Comparison of ENCODE assay signal across 9 cellular contexts in the genomic region with DNA sequence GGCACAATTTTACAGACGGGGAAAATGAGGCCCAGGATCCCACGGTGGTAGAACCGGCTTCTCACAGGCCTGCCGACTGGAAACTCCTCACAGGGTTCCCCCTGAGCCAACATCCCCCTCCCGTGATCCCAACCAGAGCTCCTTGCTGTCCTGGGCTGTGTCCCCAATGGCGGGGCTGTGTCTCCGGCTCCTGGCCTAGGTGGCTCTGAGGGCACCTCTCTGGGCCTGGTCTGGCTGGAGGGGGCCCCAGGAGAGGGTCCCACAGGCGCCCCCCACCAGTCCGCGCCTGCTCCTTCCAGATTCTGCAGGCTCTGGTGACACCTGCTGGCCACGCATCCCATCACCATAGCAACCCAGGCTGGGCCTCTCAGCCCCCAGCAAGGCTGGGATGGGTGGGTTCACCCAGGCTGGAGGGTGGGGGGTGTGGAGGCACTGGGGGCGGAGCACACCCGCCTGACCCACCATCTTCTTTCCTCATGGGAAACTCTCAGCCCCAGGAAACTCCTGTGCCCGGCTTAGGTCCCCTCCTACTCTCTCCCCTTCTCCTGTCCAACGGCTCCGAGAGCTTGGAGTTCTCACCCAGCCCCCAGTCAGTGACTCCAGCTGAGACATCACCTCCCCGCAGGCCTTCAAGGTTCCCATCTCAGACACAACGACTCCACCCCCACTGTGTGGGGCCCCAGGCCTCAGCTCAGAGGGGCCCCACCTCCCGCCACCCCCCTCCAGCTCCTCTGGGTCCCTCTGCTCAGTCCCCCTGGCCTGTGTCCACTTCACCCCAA. TPM values are rescaled to one million over a fixed set of nuclear protein-coding genes. Genes with fewer than 3 reads are reported as not detected.
A peak's percentile ranks its signal among the peaks of the same experiment; 100 is the strongest.
DNase-seq lines count a peak whose midpoint lies in the region; ATAC-seq and TF ChIP-seq lines count a peak whose summit lies in the region.
"Had no signal": no experiment of that assay in that cellular context is flagged by ENCODE, and none has a peak within 500 bp of the region (broad histone marks: within the 10 kb centered on the region; RNA-seq: fewer than 3 reads in every experiment).

No MANE protein-coding gene starts in this region.

- DNase-seq in NCI-H748 (lab: John Stamatoyannopoulos, UW; ENCODE audit: unreplicated experiment), result peak; percentile 22
- DNase-seq in NCI-H748 treated with DMSO at 0.1 percent for 48 hours (lab: John Stamatoyannopoulos, UW), result no peak
- DNase-seq in activated naive CD4-positive, alpha-beta T cell treated with anti-CD3 and anti-CD28 coated beads, Interleukin-2, amount 50 U/mL, for 72 hours (ENCODE audit: low spot score in 2 of 2), result no peak
- peak; percentile 83 for DNase-seq in cardiac septum (ENCODE audit: low spot score)
- no peak for DNase-seq in retinal pigment epithelial cell (ENCODE audit: low read depth)
- DNase-seq in NCI-H510A (lab: John Stamatoyannopoulos, UW), result no peak

- no peak overlapping the region for H2AFZ ChIP-seq in OCI-LY1 (ENCODE audit: low read length)

- no peak overlapping the region for H3K27ac ChIP-seq in OCI-LY1 (ENCODE audit: low read depth, low read length, poor library complexity, severe bottlenecking)

- H3K9me3 ChIP-seq in OCI-LY1 (ENCODE audit: low read length), result no peaks in the 10 kb centered on the region

- no peaks in the 10 kb centered on the region for H3K4me1 ChIP-seq in OCI-LY1 (ENCODE audit: insufficient read depth, low read length, severe bottlenecking)

- no peaks in the 10 kb centered on the region for H3K9me3 Mint-ChIP-seq in activated naive CD4-positive, alpha-beta T cell treated with anti-CD3 and anti-CD28 coated beads, Interleukin-2, amount 50 U/mL, for 72 hours
- H3K9me3 Mint-ChIP-seq: activated naive CD4-positive, alpha-beta T cell treated with anti-CD3 and anti-CD28 coated beads, Interleukin-2, amount 50 U/mL, for 24 hours had no signal

- no peaks in the 10 kb centered on the region for H4K20me1 ChIP-seq in OCI-LY1 (ENCODE audit: insufficient read depth, low read length)

- H3K4me3 ChIP-seq in OCI-LY1 (ENCODE audit: low read depth, low read length, poor library complexity, severe bottlenecking) (no peak overlapping the region), retinal pigment epithelial cell (ENCODE audit: low read length) (no peak overlapping the region)

- no peak overlapping the region for H3K9ac ChIP-seq in OCI-LY1 (ENCODE audit: low read length)

- peak; percentile 61 to 90 for ATAC-seq in activated naive CD4-positive, alpha-beta T cell treated with anti-CD3 and anti-CD28 coated beads, Interleukin-2, amount 50 U/mL, for 72 hours
- no peak for ATAC-seq in HG03108 (IDR thresholded peaks at IDR 0.05; ENCODE audit: unreplicated experiment)

- peak overlapping the region; percentile 22 to 56 for H3K27ac Mint-ChIP-seq in activated naive CD4-positive, alpha-beta T cell treated with anti-CD3 and anti-CD28 coated beads, Interleukin-2, amount 50 U/mL, for 72 hours
- H3K27ac Mint-ChIP-seq: activated naive CD4-positive, alpha-beta T cell treated with anti-CD3 and anti-CD28 coated beads, Interleukin-2, amount 50 U/mL, for 24 hours had no signal

- H3K9me2 ChIP-seq in OCI-LY1 (ENCODE audit: low read depth, low read length), result no peaks in the 10 kb centered on the region

- H3K27me3 ChIP-seq in OCI-LY1 (ENCODE audit: insufficient read depth, low read length), result no peaks in the 10 kb centered on the region

- no peak overlapping the region for H3K4me2 ChIP-seq in OCI-LY1 (ENCODE audit: low read length)

- intact Hi-C loops in cardiac septum (cut with DNase I), result loop anchor here (2.0 kb wide), 2 partner anchors 84 to 210 kb away; no protein-coding TSS in a partner anchor

- TF ChIP-seq CTCF in OCI-LY1 (IDR thresholded peaks at IDR 0.05; ENCODE audit: low read length) (peak; percentile 68), retinal pigment epithelial cell (conservative IDR thresholded peaks at IDR 0.05; ENCODE audit: low read depth, low read length) (peak; percentile 61)

- H3K36me3 ChIP-seq in OCI-LY1 (ENCODE audit: insufficient read depth, low read length), result no peaks in the 10 kb centered on the region

- H3K79me2 ChIP-seq in OCI-LY1 (ENCODE audit: insufficient read depth, low read length), result no peaks in the 10 kb centered on the region

- H3F3A ChIP-seq in OCI-LY1 (ENCODE audit: insufficient read depth, low read length), result no peaks in the 10 kb centered on the region

- no peaks in the 10 kb centered on the region for H3K36me3 Mint-ChIP-seq in activated naive CD4-positive, alpha-beta T cell treated with anti-CD3 and anti-CD28 coated beads, Interleukin-2, amount 50 U/mL, for 72 hours

RNA-seq across cellular contexts. Expression of a gene that starts 27.1 kb away (rescaled TPM):
- 10 to 100 TPM; 46.9 to 47.7 TPM for total RNA-seq in activated naive CD4-positive, alpha-beta T cell treated with anti-CD3 and anti-CD28 coated beads, Interleukin-2, amount 50 U/mL, for 72 hours
- 40.5 TPM for total RNA-seq in cardiac septum

Comparison
In these comparisons a context has a peak if more than half of its experiments do, and no peak if none do; other contexts are left out.
1. DNase-seq: peak in NCI-H748 (single experiment) and cardiac septum (single experiment); none in NCI-H748 treated with DMSO at 0.1 percent for 48 hours (single experiment), activated naive CD4-positive, alpha-beta T cell treated with anti-CD3 and anti-CD28 coated beads, Interleukin-2, amount 50 U/mL, for 72 hours (0 of 2), retinal pigment epithelial cell (single experiment) and NCI-H510A (single experiment).